Comparison of ENCODE assay signal across 22 cellular contexts in genomic region chr3:37920156-37920686, GRCh38. TPM values are rescaled to one million over a fixed set of nuclear protein-coding genes. Genes with fewer than 3 reads are reported as not detected.
DNase-seq lines count a peak whose midpoint lies in the region; ATAC-seq and TF ChIP-seq lines count a peak whose summit lies in the region.
"Had no signal": no experiment of that assay in that cellular context is flagged by ENCODE, and none has a peak within 500 bp of the region (broad histone marks: within the 10 kb centered on the region; RNA-seq: fewer than 3 reads in every experiment).

No MANE protein-coding gene starts in this region.

- H3K27ac ChIP-seq in SK-N-SH (ENCODE audit: low read depth in 2 of 2, low read length in 1 of 2) (peak overlapping the region in 1 of 2 experiments; percentile 94; a peak in 2 of 4 replicates), esophagus muscularis mucosa (replicated peaks in 1 of 4) (no peak overlapping the region), thymus (ENCODE audit: low read depth) (peak overlapping the region; percentile 8)
- H3K27ac ChIP-seq: epithelial cell of prostate, KMS-11 had no signal

- H3K9me2 ChIP-seq in SK-N-SH = no peaks in the 10 kb centered on the region

- H3K36me3 ChIP-seq in SK-N-SH (replicated peaks in 1 of 2; ENCODE audit: control insufficient read depth in 1 of 2, insufficient read depth in 2 of 2, low read length in 1 of 2) = peaks cover 2% of the 10 kb centered on the region in 2 experiments
- no peaks in the 10 kb centered on the region for H3K36me3 ChIP-seq in esophagus muscularis mucosa
- no peaks in the 10 kb centered on the region for H3K36me3 ChIP-seq in thymus (ENCODE audit: control insufficient read depth, insufficient read depth)
- H3K36me3 ChIP-seq: ascending aorta had no signal

- intact Hi-C loops in esophagus muscularis mucosa (cut with DNase I) = no loop called here

- no peaks in the 10 kb centered on the region for H3F3A ChIP-seq in SK-N-SH (replicated peaks; ENCODE audit: insufficient read depth)

- H3K9me3 ChIP-seq in SK-N-SH = no peaks in the 10 kb centered on the region
- H3K9me3 ChIP-seq in esophagus muscularis mucosa = no peaks in the 10 kb centered on the region
- H3K9me3 ChIP-seq in thymus (ENCODE audit: control insufficient read depth) = no peaks in the 10 kb centered on the region
- H3K9me3 ChIP-seq: ascending aorta had no signal

- POLR2A ChIA-PET in SK-N-SH (lab: Yijun Ruan, JAX) = interaction anchor here (0.8 kb wide), 1 partner anchor 16 kb away, joined by 4 read pairs; no protein-coding TSS in a partner anchor
- POLR2A ChIA-PET in naive thymus-derived CD8-positive, alpha-beta T cell (lab: Charles Lee) = no interaction called here

- H3K27me3 Mint-ChIP-seq in naive thymus-derived CD8-positive, alpha-beta T cell = no peaks in the 10 kb centered on the region
- H3K27me3 Mint-ChIP-seq: activated CD4-positive, alpha-beta memory T cell treated with anti-CD3 and anti-CD28 coated beads for 36 hours; activated naive CD8-positive, alpha-beta T cell had no signal

- H3K27me3 ChIP-seq in SK-N-SH (ENCODE audit: insufficient read depth) (no peaks in the 10 kb centered on the region), esophagus muscularis mucosa (no peaks in the 10 kb centered on the region), thymus (ENCODE audit: control insufficient read depth, insufficient read depth) (no peaks in the 10 kb centered on the region)
- H3K27me3 ChIP-seq: ascending aorta had no signal

- no peak overlapping the region for H3K4me2 ChIP-seq in SK-N-SH
- H3K4me2 ChIP-seq: KMS-11 had no signal

- no peak overlapping the region for H3K4me3 ChIP-seq in Jurkat, Clone E6-1 (ENCODE audit: low read length)
- H3K4me3 ChIP-seq in SK-N-SH (ENCODE audit: low read depth in 2 of 2, low read length in 1 of 2) (no peak overlapping the region), esophagus muscularis mucosa (no peak overlapping the region), thymus (ENCODE audit: low read length) (no peak overlapping the region)
- H3K4me3 ChIP-seq: ascending aorta had no signal

- peak; percentile 67 for DNase-seq in Jurkat, Clone E6-1 (ENCODE audit: low read depth, low spot score)
- DNase-seq in SK-N-SH = peak; percentile 48
- DNase-seq in esophagus muscularis mucosa (ENCODE audit: extremely low spot score) = peak; percentile 45
- no peak for DNase-seq in naive thymus-derived CD8-positive, alpha-beta T cell
- no peak for DNase-seq in NCI-H187 (lab: John Stamatoyannopoulos, UW)
- DNase-seq: activated CD4-positive, alpha-beta memory T cell treated with anti-CD3 and anti-CD28 coated beads for 36 hours; HFFc6; naive thymus-derived CD4-positive, alpha-beta T cell; NCI-H1930; NCI-H446; retina; SHP77 treated with DMSO at 0.1 percent for 48 hours; small intestine; stimulated activated CD4-positive, alpha-beta T cell treated with anti-CD3 and anti-CD28 coated beads, Interleukin-2, amount 100 ng/mL, for 24 hours had no signal

- no peak for TF ChIP-seq RAD21 in SK-N-SH (IDR thresholded peaks at IDR 0.05; ENCODE audit: low read length)

- H3K4me3 Mint-ChIP-seq in naive thymus-derived CD8-positive, alpha-beta T cell = no peak overlapping the region
- H3K4me3 Mint-ChIP-seq: activated CD4-positive, alpha-beta memory T cell treated with anti-CD3 and anti-CD28 coated beads for 36 hours; activated naive CD8-positive, alpha-beta T cell; central memory CD8-positive, alpha-beta T cell; HFFc6; naive thymus-derived CD4-positive, alpha-beta T cell had no signal

- H3K4me1 ChIP-seq in SK-N-SH (ENCODE audit: control insufficient read depth in 1 of 2, insufficient read depth in 2 of 2, low read depth in 1 of 2, low read length in 1 of 2) (peaks cover 27 to 58% of the 10 kb centered on the region in 2 experiments), esophagus muscularis mucosa (peaks cover 46 to 81% (median 60%) of the 10 kb centered on the region in 4 donors), thymus (ENCODE audit: control insufficient read depth, insufficient read depth, low read length) (peaks cover 8% of the 10 kb centered on the region)

- H3K4me1 Mint-ChIP-seq in naive thymus-derived CD8-positive, alpha-beta T cell = peaks cover 6 to 11% (median 7%) of the 10 kb centered on the region in 4 donors
- H3K4me1 Mint-ChIP-seq: central memory CD8-positive, alpha-beta T cell had no signal

- H2AFZ ChIP-seq in SK-N-SH (ENCODE audit: low read depth) = no peak overlapping the region

- no peak for TF ChIP-seq POLR2A in esophagus muscularis mucosa (IDR thresholded peaks at IDR 0.05; ENCODE audit: low read depth)

- CTCF ChIA-PET in SK-N-SH (lab: Yijun Ruan, JAX) = interaction anchor here (1.1 to 1.4 kb wide), 3 partner anchors 9 to 81 kb away, joined by 3 to 5 read pairs (median 5); no protein-coding TSS in a partner anchor

- 77% methylated on average over 3 of the region's 4 CpGs for WGBS in SK-N-SH (ENCODE audit: low lambda C conversion rate)
- 92% methylated on average over 3 of the region's 4 CpGs for WGBS in esophagus muscularis mucosa
- WGBS in thymus = 75% methylated on average over 4 of the region's 4 CpGs

- peaks cover 5% of the 10 kb centered on the region; the same call in 1 of the 2 replicates for H4K20me1 ChIP-seq in SK-N-SH (ENCODE audit: insufficient read depth)

- no peak for ATAC-seq in naive thymus-derived CD8-positive, alpha-beta T cell
- no peak for ATAC-seq in HG02610 (IDR thresholded peaks at IDR 0.05; ENCODE audit: unreplicated experiment)
- ATAC-seq: naive thymus-derived CD4-positive, alpha-beta T cell had no signal

- TF ChIP-seq CTCF in SK-N-SH (IDR thresholded peaks at IDR 0.05) (no peak), esophagus muscularis mucosa (IDR thresholded peaks at IDR 0.05) (no peak)

- peaks cover 0 to 7% (median 0%) of the 10 kb centered on the region in 9 donors for H3K9me3 Mint-ChIP-seq in naive thymus-derived CD8-positive, alpha-beta T cell
- H3K9me3 Mint-ChIP-seq: activated CD4-positive, alpha-beta memory T cell treated with anti-CD3 and anti-CD28 coated beads for 36 hours; central memory CD8-positive, alpha-beta T cell; HFFc6 had no signal

- peaks cover 29% of the 10 kb centered on the region for H3K79me2 ChIP-seq in SK-N-SH (ENCODE audit: insufficient read depth)

- H3K9ac ChIP-seq in SK-N-SH = no peak overlapping the region
- H3K9ac ChIP-seq: KMS-11 had no signal

- H3K27ac Mint-ChIP-seq in naive thymus-derived CD8-positive, alpha-beta T cell = no peak overlapping the region
- H3K27ac Mint-ChIP-seq: activated CD4-positive, alpha-beta memory T cell treated with anti-CD3 and anti-CD28 coated beads for 36 hours; activated naive CD8-positive, alpha-beta T cell; activated T-helper 2 cell treated with anti-CD3 and anti-CD28 coated beads, Interferon-gamma antibody, Interleukin-2, Interleukin-4, amounts not matched to agents 10 μg/mL and 5 μg/mL and 100 μg/mL, durations not matched to agents 14 hours and 24 hours and 36 hours; HFFc6; naive thymus-derived CD4-positive, alpha-beta T cell had no signal

- peak in 1 of 2 experiments; percentile 43; a peak in 1 of 4 replicates for TF ChIP-seq EP300 in SK-N-SH (IDR thresholded peaks at IDR 0.05; ENCODE audit: borderline replicate concordance in 1 of 2, low read depth in 1 of 2, low read length in 1 of 2)
- TF ChIP-seq EP300 in esophagus muscularis mucosa (IDR thresholded peaks at IDR 0.05) = no peak

- H3K36me3 Mint-ChIP-seq in naive thymus-derived CD8-positive, alpha-beta T cell = peaks cover 0 to 3% (median 3%) of the 10 kb centered on the region in 3 donors
- H3K36me3 Mint-ChIP-seq: activated CD4-positive, alpha-beta memory T cell treated with anti-CD3 and anti-CD28 coated beads for 36 hours had no signal

TF ChIP-seq in SK-N-SH, 30 proteins besides CTCF, POLR2A, EP300 and RAD21:
- TF ChIP-seq JUND (IDR thresholded peaks at IDR 0.05) = no peak
- peak; percentile 64 for TF ChIP-seq RCOR1 (IDR thresholded peaks at IDR 0.05; ENCODE audit: low read length)
- no peak for TF ChIP-seq ELF1 (IDR thresholded peaks at IDR 0.05)
- peak; percentile 34 for TF ChIP-seq CHD2 (IDR thresholded peaks at IDR 0.05; ENCODE audit: low read length, partially characterized antibody)

RNA-seq across cellular contexts. Expression of gene CTDSPL, which starts 58.5 kb away (rescaled TPM):
- 15.1 TPM for polyA plus RNA-seq in Jurkat, Clone E6-1 (2012; ENCODE audit: insufficient read depth, insufficient read length)
- polyA plus RNA-seq in SK-N-SH (2012; rRNA removed) (22.1 and 26.8 TPM in 2 replicates), thymus (6.5 TPM)
- 21.0 and 25.1 TPM in 2 replicates for polyA plus RNA-seq in SK-N-SH (2012; cell fraction: cytosol; rRNA removed)
- 24.4 and 33.8 TPM in 2 replicates for polyA plus RNA-seq in SK-N-SH (2012; cell fraction: nucleus; rRNA removed)
- total RNA-seq in esophagus muscularis mucosa = 10 to 100 TPM; 39.9 to 60.6 (median 54.6) TPM
- total RNA-seq in naive thymus-derived CD8-positive, alpha-beta T cell = under 1 TPM; 0.58 to 0.99 TPM
- under 1 TPM; 0.26 to 0.45 (median 0.32) TPM for polyA plus RNA-seq in naive thymus-derived CD8-positive, alpha-beta T cell

Comparison
In these comparisons a context has a peak if more than half of its experiments do, and no peak if none do; other contexts are left out.
1. DNase-seq: peak in Jurkat, Clone E6-1 (single experiment), SK-N-SH (single experiment) and esophagus muscularis mucosa (single experiment); none in naive thymus-derived CD8-positive, alpha-beta T cell (0 of 10) and NCI-H187 (0 of 2).